Comparison of ENCODE assay signal across 8 cellular contexts in genomic region chr14:61568572-61569011, GRCh38.
DNase-seq lines count a peak whose midpoint lies in the region; ATAC-seq, FAIRE-seq and TF ChIP-seq lines count a peak whose summit lies in the region.

No MANE protein-coding gene starts in this region.

- DNase-seq in A549 (ENCODE audit: low read depth in 1 of 2, low spot score in 1 of 2) (no peak), T-cell (peak; percentile 24 to 80 (median 62)), breast epithelium (ENCODE audit: low spot score in 2 of 2) (no peak), lower lobe of right lung (peak; percentile 65), uterus (no peak)
- peak; percentile 74 for DNase-seq in stimulated activated naive B cell treated with anti-CD40 and anti-IgM and Interleukin-4, amounts not matched to agents 10 μg/mL and 1 μg/mL and 100 μg/mL, for 72 hours

- no peak for ATAC-seq in A549
- ATAC-seq in GM19023 (IDR thresholded peaks at IDR 0.05; ENCODE audit: unreplicated experiment): peak; percentile 88
- ATAC-seq in HG03139 (IDR thresholded peaks at IDR 0.05; ENCODE audit: unreplicated experiment): peak; percentile 74
- ATAC-seq in T-cell (replicated peaks in 1 of 4): peak; percentile 78 to 86 (median 82)
- peak; percentile 65 to 73 for ATAC-seq in lower lobe of right lung
- peak; percentile 85 to 89 for ATAC-seq in stimulated activated naive B cell treated with anti-CD40 and anti-IgM and Interleukin-4, amounts not matched to agents 10 μg/mL and 1 μg/mL and 100 μg/mL, for 72 hours (replicated peaks)

- no peak for TF ChIP-seq POLR2A in A549 (IDR thresholded peaks at IDR 0.05; ENCODE audit: low read length)
- no peak for TF ChIP-seq POLR2A in breast epithelium (IDR thresholded peaks at IDR 0.05)
- no peak for TF ChIP-seq POLR2A in uterus (IDR thresholded peaks at IDR 0.05)

- H3K27ac ChIP-seq in A549 (peak overlapping the region; percentile 77 to 99; a peak in 5 of 6 replicates), breast epithelium (peak overlapping the region; percentile 49 to 61), lower lobe of right lung (peak overlapping the region; percentile 53), uterus (no peak overlapping the region)

- H3K4me3 Mint-ChIP-seq in T-cell: peak overlapping the region; percentile 52 to 79 (median 72)
- H3K4me3 Mint-ChIP-seq in stimulated activated naive B cell treated with anti-CD40 and anti-IgM and Interleukin-4, amounts not matched to agents 10 μg/mL and 1 μg/mL and 100 μg/mL, for 72 hours: peak overlapping the region; percentile 78 to 79

- POLR2A ChIA-PET in A549 (lab: Yijun Ruan, JAX): no interaction called here
- POLR2A ChIA-PET in T-cell (lab: Charles Lee): no interaction called here

- peaks cover 49 to 60% (median 55%) of the 10 kb centered on the region in 3 donors for H3K4me1 Mint-ChIP-seq in T-cell
- H3K4me1 Mint-ChIP-seq in stimulated activated naive B cell treated with anti-CD40 and anti-IgM and Interleukin-4, amounts not matched to agents 10 μg/mL and 1 μg/mL and 100 μg/mL, for 72 hours: peaks cover 58 to 84% of the 10 kb centered on the region in 2 donors

- WGBS in A549 (ENCODE audit: missing lambda C conversion rate): 95% methylated on average over 33 of the region's 34 CpGs

- H3K4me3 ChIP-seq in A549 (no peak overlapping the region), breast epithelium (peak overlapping the region in 2 of 3 donors; percentile 27 to 51), lower lobe of right lung (peak overlapping the region; percentile 45), uterus (no peak overlapping the region)

- FAIRE-seq in A549 (lab: Jason Lieb, UNC): no peak

- TF ChIP-seq RAD21 in A549 (conservative IDR thresholded peaks at IDR 0.05 in 1 of 2, IDR thresholded peaks at IDR 0.05 in 1 of 2): no peak

- no peak overlapping the region for H3K4me2 ChIP-seq in A549

- no peak for TF ChIP-seq EP300 in A549 (IDR thresholded peaks at IDR 0.05)

- CTCF ChIA-PET in A549 (lab: Yijun Ruan, JAX): interaction anchor here (1.1 to 1.2 kb wide), 2 partner anchors 8 to 86 kb away, joined by 3 to 5 read pairs; no protein-coding TSS in a partner anchor
- CTCF ChIA-PET in T-cell (lab: Charles Lee): interaction anchor here (0.6 kb wide), 2 partner anchors 91 to 287 kb away, joined by 4 to 5 read pairs; no protein-coding TSS in a partner anchor

- H3K27ac Mint-ChIP-seq in T-cell: peak overlapping the region; percentile 45 to 75
- H3K27ac Mint-ChIP-seq in stimulated activated naive B cell treated with anti-CD40 and anti-IgM and Interleukin-4, amounts not matched to agents 10 μg/mL and 1 μg/mL and 100 μg/mL, for 72 hours: peak overlapping the region; percentile 96

- H3K9me3 ChIP-seq in A549 (no peaks in the 10 kb centered on the region), breast epithelium (no peaks in the 10 kb centered on the region), lower lobe of right lung (no peaks in the 10 kb centered on the region), uterus (no peaks in the 10 kb centered on the region)

- peaks cover 63% of the 10 kb centered on the region for H3K4me1 ChIP-seq in A549
- peaks cover 5 to 12% of the 10 kb centered on the region in 2 donors for H3K4me1 ChIP-seq in breast epithelium
- peaks cover 47% of the 10 kb centered on the region for H3K4me1 ChIP-seq in lower lobe of right lung
- H3K4me1 ChIP-seq in uterus: no peaks in the 10 kb centered on the region

- H3K27me3 ChIP-seq in breast epithelium (no peaks in the 10 kb centered on the region), lower lobe of right lung (ENCODE audit: low read depth) (no peaks in the 10 kb centered on the region), uterus (no peaks in the 10 kb centered on the region)

- TF ChIP-seq CTCF in A549 (IDR thresholded peaks at IDR 0.05): no peak
- peak in 1 of 3 donors; percentile 8 for TF ChIP-seq CTCF in breast epithelium (IDR thresholded peaks at IDR 0.05)
- TF ChIP-seq CTCF in lower lobe of right lung (IDR thresholded peaks at IDR 0.05): no peak
- TF ChIP-seq CTCF in uterus (IDR thresholded peaks at IDR 0.05): no peak

- no peaks in the 10 kb centered on the region for H3K9me3 Mint-ChIP-seq in T-cell
- no peaks in the 10 kb centered on the region for H3K9me3 Mint-ChIP-seq in stimulated activated naive B cell treated with anti-CD40 and anti-IgM and Interleukin-4, amounts not matched to agents 10 μg/mL and 1 μg/mL and 100 μg/mL, for 72 hours

- intact Hi-C loops in breast epithelium (cut with DNase I; ENCODE audit: low total_unique reads) (no loop called here), lower lobe of right lung (cut with DNase I) (no loop called here), uterus (cut with DNase I; ENCODE audit: low total_unique reads) (no loop called here)

- H3K36me3 Mint-ChIP-seq in T-cell: no peaks in the 10 kb centered on the region
- peaks cover 0 to 3% of the 10 kb centered on the region in 2 donors for H3K36me3 Mint-ChIP-seq in stimulated activated naive B cell treated with anti-CD40 and anti-IgM and Interleukin-4, amounts not matched to agents 10 μg/mL and 1 μg/mL and 100 μg/mL, for 72 hours

- no peaks in the 10 kb centered on the region for H3K36me3 ChIP-seq in breast epithelium
- no peaks in the 10 kb centered on the region for H3K36me3 ChIP-seq in lower lobe of right lung
- H3K36me3 ChIP-seq in uterus: no peaks in the 10 kb centered on the region

- H3K27me3 Mint-ChIP-seq in T-cell: peaks cover 0 to 3% of the 10 kb centered on the region in 2 donors
- no peaks in the 10 kb centered on the region for H3K27me3 Mint-ChIP-seq in stimulated activated naive B cell treated with anti-CD40 and anti-IgM and Interleukin-4, amounts not matched to agents 10 μg/mL and 1 μg/mL and 100 μg/mL, for 72 hours

TF ChIP-seq in A549, 52 proteins besides CTCF, POLR2A, EP300 and RAD21:
- TF ChIP-seq GATA3 (IDR thresholded peaks at IDR 0.05; ENCODE audit: borderline replicate concordance) (no peak), CEBPB (IDR thresholded peaks at IDR 0.05) (no peak), RNF2 (IDR thresholded peaks at IDR 0.05; ENCODE audit: borderline replicate concordance, low read depth) (no peak), HES2 (IDR thresholded peaks at IDR 0.05) (no peak), MAFK (IDR thresholded peaks at IDR 0.05; ENCODE audit: partially characterized antibody) (no peak), HDAC2 (IDR thresholded peaks at IDR 0.05) (no peak), HMGXB4 (CRISPR knock-in tag; IDR thresholded peaks at IDR 0.05; ENCODE audit: borderline replicate concordance) (no peak), SMC3 (IDR thresholded peaks at IDR 0.05) (no peak), HOXB5 (CRISPR knock-in tag; IDR thresholded peaks at IDR 0.05) (no peak), BHLHE40 (IDR thresholded peaks at IDR 0.05; ENCODE audit: low read depth, low read length) (no peak), HOXA7 (CRISPR knock-in tag; IDR thresholded peaks at IDR 0.05) (no peak)

Comparison
In these comparisons a context has a peak if more than half of its experiments do, and no peak if none do; other contexts are left out.
1. ATAC-seq: peak in GM19023 (single experiment), HG03139 (single experiment), T-cell (4 of 4), lower lobe of right lung (2 of 2) and stimulated activated naive B cell treated with anti-CD40 and anti-IgM and Interleukin-4, amounts not matched to agents 10 μg/mL and 1 μg/mL and 100 μg/mL, for 72 hours (2 of 2); none in A549 (0 of 2).
2. DNase-seq: peak in T-cell (34 of 34), lower lobe of right lung (single experiment) and stimulated activated naive B cell treated with anti-CD40 and anti-IgM and Interleukin-4, amounts not matched to agents 10 μg/mL and 1 μg/mL and 100 μg/mL, for 72 hours (single experiment); none in A549 (0 of 2), breast epithelium (0 of 2) and uterus (0 of 2).
3. H3K27ac ChIP-seq: peak in A549 (2 of 2), breast epithelium (2 of 2) and lower lobe of right lung (single experiment); none in uterus (0 of 2).
4. H3K4me3 ChIP-seq: peak in breast epithelium (2 of 3) and lower lobe of right lung (single experiment); none in A549 (single experiment) and uterus (0 of 2).